8 cellular contexts compared by ENCODE assay signal in the genomic region with DNA sequence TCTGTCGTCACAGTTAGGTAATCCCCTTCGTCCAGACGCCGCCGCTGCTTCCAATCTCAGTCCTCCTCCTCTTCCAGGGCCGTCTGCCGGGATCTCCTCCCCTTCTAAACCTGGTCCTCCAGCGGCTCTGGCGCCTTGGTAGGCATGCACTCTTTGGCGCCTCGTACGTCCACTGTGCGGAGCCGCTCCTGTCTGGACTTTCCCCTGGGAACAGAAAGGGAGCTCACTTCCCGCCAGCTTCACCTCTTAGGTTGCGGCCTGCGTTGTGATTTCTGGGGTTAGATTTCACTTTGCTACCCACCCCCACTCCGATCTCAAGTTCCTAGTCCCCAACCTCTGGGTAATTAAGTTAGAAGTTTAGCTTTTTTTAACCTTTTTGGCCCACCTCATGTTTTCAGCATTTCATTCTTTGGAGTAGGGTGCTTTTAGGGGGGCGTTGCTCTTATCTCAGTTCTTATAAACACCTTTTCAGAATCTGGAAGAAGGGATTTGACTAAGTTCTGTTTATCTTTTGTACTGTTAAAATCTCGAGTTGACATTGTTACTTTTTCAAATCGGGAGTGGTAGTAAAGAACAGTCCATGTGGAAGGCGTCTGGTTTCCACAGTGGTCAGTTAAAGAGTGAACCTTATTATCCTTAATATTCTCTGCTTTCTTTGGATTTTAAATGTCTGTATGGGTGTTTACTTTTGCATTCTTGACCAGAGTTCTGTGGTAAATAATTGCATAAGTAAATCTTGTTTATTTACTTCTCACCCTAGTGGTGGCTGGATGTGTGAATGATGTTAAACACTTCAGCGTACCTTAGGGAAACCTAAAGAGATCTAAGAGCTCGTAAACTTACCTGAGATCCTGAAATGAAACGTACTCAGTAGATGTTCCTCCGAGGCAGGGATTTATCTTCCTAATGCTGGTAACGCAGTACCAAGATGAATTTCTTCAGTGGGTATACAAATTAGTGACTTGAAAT.
A peak's percentile ranks its signal among the peaks of the same experiment; 100 is the strongest.
DNase-seq lines count a peak whose midpoint lies in the region; ATAC-seq and TF ChIP-seq lines count a peak whose summit lies in the region.

No MANE protein-coding gene starts in this region.

- TF ChIP-seq CTCF in 22Rv1 (IDR thresholded peaks at IDR 0.05), result peak; percentile 26
- TF ChIP-seq CTCF in astrocyte of the spinal cord (IDR thresholded peaks at IDR 0.05; ENCODE audit: low read depth, low read length), result no peak

- peak overlapping the region; percentile 97 for H3K27ac ChIP-seq in 22Rv1

- DNase-seq in GM03348 (ENCODE audit: low spot score) (peak; percentile 65), NCI-H2227 treated with DMSO at 0.1 percent for 48 hours (lab: John Stamatoyannopoulos, UW) (peak; percentile 57), astrocyte of the spinal cord (ENCODE audit: low read depth, low spot score) (peak; percentile 10), iPS-NIHi7 (ENCODE audit: extremely low spot score) (peak; percentile 37), SIG-M5 (lab: John Stamatoyannopoulos, UW) (no peak)
- DNase-seq in stimulated activated effector memory CD8-positive, alpha-beta T cell treated with anti-CD3 and anti-CD28 coated beads, Interleukin-12 subunit alpha, Interleukin-12 subunit beta, amount 100 ng/mL, for 72 hours (ENCODE audit: low spot score in 2 of 2), result no peak

- H3K4me1 Mint-ChIP-seq in stimulated activated effector memory CD8-positive, alpha-beta T cell treated with anti-CD3 and anti-CD28 coated beads, Interleukin-12 subunit alpha, Interleukin-12 subunit beta, amount 100 ng/mL, for 72 hours, result peaks cover 48% of the 10 kb centered on the region

- peaks cover 61% of the 10 kb centered on the region for H3K36me3 Mint-ChIP-seq in stimulated activated effector memory CD8-positive, alpha-beta T cell treated with anti-CD3 and anti-CD28 coated beads, Interleukin-12 subunit alpha, Interleukin-12 subunit beta, amount 100 ng/mL, for 72 hours

- in situ Hi-C loops in astrocyte of the spinal cord (cut with HindIII; ENCODE audit: low sequenced_read_pairs), result no loop called here

- peak; percentile 19 for ATAC-seq in HG02852 (IDR thresholded peaks at IDR 0.05; ENCODE audit: unreplicated experiment)
- ATAC-seq in stimulated activated effector memory CD8-positive, alpha-beta T cell treated with anti-CD3 and anti-CD28 coated beads, Interleukin-12 subunit alpha, Interleukin-12 subunit beta, amount 100 ng/mL, for 72 hours, result peak; percentile 22

- H3K4me3 ChIP-seq in astrocyte of the spinal cord (ENCODE audit: low read depth, low read length), result peak overlapping the region; percentile 90

- no peaks in the 10 kb centered on the region for H3K9me3 Mint-ChIP-seq in stimulated activated effector memory CD8-positive, alpha-beta T cell treated with anti-CD3 and anti-CD28 coated beads, Interleukin-12 subunit alpha, Interleukin-12 subunit beta, amount 100 ng/mL, for 72 hours

- H3K4me3 Mint-ChIP-seq in stimulated activated effector memory CD8-positive, alpha-beta T cell treated with anti-CD3 and anti-CD28 coated beads, Interleukin-12 subunit alpha, Interleukin-12 subunit beta, amount 100 ng/mL, for 72 hours, result peak overlapping the region; percentile 97

- H3K27ac Mint-ChIP-seq in stimulated activated effector memory CD8-positive, alpha-beta T cell treated with anti-CD3 and anti-CD28 coated beads, Interleukin-12 subunit alpha, Interleukin-12 subunit beta, amount 100 ng/mL, for 72 hours, result peak overlapping the region; percentile 99

Comparison
In these comparisons a context has a peak if more than half of its experiments do, and no peak if none do; other contexts are left out.
1. DNase-seq: peak in GM03348 (single experiment), NCI-H2227 treated with DMSO at 0.1 percent for 48 hours (single experiment), astrocyte of the spinal cord (single experiment) and iPS-NIHi7 (single experiment); none in stimulated activated effector memory CD8-positive, alpha-beta T cell treated with anti-CD3 and anti-CD28 coated beads, Interleukin-12 subunit alpha, Interleukin-12 subunit beta, amount 100 ng/mL, for 72 hours (0 of 2) and SIG-M5 (single experiment).